In genomic region chr9:23220171-23220570, GRCh38 we compare ENCODE assay signal across 9 cellular contexts.
"Had no signal": no experiment of that assay in that cellular context is flagged by ENCODE, and none has a peak within 500 bp of the region (broad histone marks: within the 10 kb centered on the region; RNA-seq: fewer than 3 reads in every experiment).

No MANE protein-coding gene starts in this region.

- DNase-seq: H9, HCEC 1CT, Karpas-422, KG1 had no signal

- ATAC-seq: GM23338, K562 had no signal

- H3K4me2 ChIP-seq: GM23338 had no signal

- FAIRE-seq: H1, H54, HTR-8/SVneo, K562 had no signal

- H3K4me3 ChIP-seq: GM23338, K562 had no signal

- H2AFZ ChIP-seq: GM23338 had no signal
